In the genomic region with DNA sequence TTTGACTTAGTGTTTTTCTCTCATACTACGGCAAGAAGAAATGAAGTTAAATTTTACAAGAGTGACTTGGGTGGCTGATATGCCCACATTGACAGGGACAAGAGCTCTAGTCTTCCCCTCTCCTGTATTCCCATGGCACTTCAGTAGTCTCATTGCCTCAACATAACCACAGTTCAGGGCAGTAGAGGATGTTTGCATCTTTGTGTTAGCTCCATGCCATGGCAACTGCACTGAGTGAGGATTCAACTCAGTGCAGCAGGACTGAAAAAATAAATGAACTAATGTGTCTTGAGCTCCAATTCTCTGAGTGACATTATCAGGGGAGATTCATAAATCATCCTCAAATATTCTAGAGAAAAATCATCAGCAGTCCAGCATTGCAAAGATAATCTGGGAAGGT, we compare ENCODE assay signal across 17 cellular contexts.
"Had no signal": no experiment of that assay in that cellular context is flagged by ENCODE, and none has a peak within 500 bp of the region (broad histone marks: within the 10 kb centered on the region; RNA-seq: fewer than 3 reads in every experiment).

No MANE protein-coding gene starts in this region.

- H3K9me3 ChIP-seq: breast epithelium, heart left ventricle, mucosa of descending colon, spleen, suprapubic skin had no signal

- ATAC-seq: activated T-helper 17 cell treated with anti-CD3 and anti-CD28 coated beads, Interleukin-2, amount 50 U/mL, for 72 hours; effector memory CD8-positive, alpha-beta T cell; heart left ventricle; left colon; mucosa of descending colon; naive thymus-derived CD4-positive, alpha-beta T cell; sciatic nerve had no signal

- H3K27me3 ChIP-seq: breast epithelium, heart left ventricle, spleen, suprapubic skin had no signal

- DNase-seq: activated CD4-positive, alpha-beta T cell treated with anti-CD3 and anti-CD28 coated beads, Interleukin-2, amount 50 U/mL, for 48 hours; activated CD4-positive, CD25-positive, alpha-beta regulatory T cell treated with anti-CD3 and anti-CD28 coated beads, Interleukin-2, amount 50 U/mL, for 72 hours; activated naive CD4-positive, alpha-beta T cell treated with Interleukin-2 at 50 U/mL for 16 hours; aorta; cerebellar nuclear complex; dermis blood vessel endothelial cell; effector memory CD8-positive, alpha-beta T cell; heart left ventricle; left colon; mucosa of descending colon; naive thymus-derived CD4-positive, alpha-beta T cell; spleen had no signal

- H3K4me1 ChIP-seq: breast epithelium had no signal

- H3K27ac ChIP-seq: breast epithelium, heart left ventricle, spleen, suprapubic skin had no signal

- H3K36me3 ChIP-seq: breast epithelium, heart left ventricle, spleen, suprapubic skin had no signal

- H3K4me3 ChIP-seq: breast epithelium, heart left ventricle, lung, mucosa of descending colon, spleen, suprapubic skin had no signal
